ENCODE assay signal across 28 cellular contexts in the genomic region with DNA sequence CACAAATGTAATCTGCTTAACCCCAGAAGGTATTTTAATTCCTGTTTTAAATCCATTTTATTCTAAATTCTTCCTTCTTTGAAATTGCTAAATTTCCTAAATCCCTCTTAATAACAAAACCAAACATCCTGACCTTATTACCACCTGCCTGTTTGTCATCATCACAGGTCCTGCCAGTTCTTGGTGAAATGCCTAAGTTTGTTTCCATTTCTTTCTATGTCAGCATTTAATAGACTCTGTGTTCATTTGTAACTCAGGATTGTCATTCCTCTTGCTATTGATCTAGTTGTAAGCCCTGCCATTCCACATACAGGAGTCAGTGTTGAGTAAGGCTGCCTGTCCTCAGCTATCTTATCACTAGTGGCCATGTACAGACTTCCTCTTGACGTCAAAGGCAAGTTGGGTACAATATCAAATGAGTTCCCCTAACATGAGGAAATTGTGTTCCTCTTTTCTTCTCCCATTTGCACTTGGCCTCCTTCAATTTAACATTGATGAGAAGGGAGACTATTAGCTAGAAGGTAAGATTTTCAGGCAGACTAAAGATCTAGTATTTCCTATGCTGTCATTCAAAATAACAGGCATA.
DNase-seq lines count a peak whose midpoint lies in the region; ATAC-seq and TF ChIP-seq lines count a peak whose summit lies in the region.
"Had no signal": no experiment of that assay in that cellular context is flagged by ENCODE, and none has a peak within 500 bp of the region (broad histone marks: within the 10 kb centered on the region; RNA-seq: fewer than 3 reads in every experiment).

No MANE protein-coding gene starts in this region.

- no peak overlapping the region for H3K4me2 ChIP-seq in IMR-90 (ENCODE audit: low read depth, low read length)
- H3K4me2 ChIP-seq: GM23338, neural progenitor cell had no signal

- H2BK20ac ChIP-seq in IMR-90 (ENCODE audit: low read depth, low read length) = no peak overlapping the region

- H3K36me3 ChIP-seq in IMR-90 (ENCODE audit: control insufficient read depth, insufficient read depth, low read length) = no peaks in the 10 kb centered on the region
- H3K36me3 ChIP-seq in neutrophil = no peaks in the 10 kb centered on the region
- H3K36me3 ChIP-seq: esophagus squamous epithelium, gastroesophageal sphincter, MG63, neural progenitor cell, thoracic aorta had no signal

- H2BK120ac ChIP-seq in IMR-90 (ENCODE audit: low read depth, low read length) = no peak overlapping the region

- H4K5ac ChIP-seq in IMR-90 (ENCODE audit: low read depth, low read length) = no peak overlapping the region

- BruUV-seq in IMR-90 (replicated peaks; lab: Mats Ljungman, UMichigan) = no TSS peak

- H4K8ac ChIP-seq in IMR-90 (ENCODE audit: low read depth in 2 of 2, low read length in 2 of 2) = no peak overlapping the region

- H4K91ac ChIP-seq in IMR-90 (ENCODE audit: insufficient read depth, low read depth, low read length) = no peak overlapping the region

- H3K4me1 Mint-ChIP-seq in progenitor cell of endocrine pancreas (ENCODE audit: low read depth) = peaks cover 9% of the 10 kb centered on the region
- H3K4me1 Mint-ChIP-seq: activated CD8-positive, alpha-beta memory T cell treated with anti-CD3 and anti-CD28 coated beads, Interleukin-2, amount 10 ng/mL, durations not matched to agents 7 days and 5 days; CD4-positive, CD25-positive, alpha-beta regulatory T cell; GM23338; memory B cell; neural progenitor cell had no signal

- ATAC-seq in IMR-90 (ENCODE audit: low read depth) = no peak
- ATAC-seq: activated CD8-positive, alpha-beta memory T cell treated with anti-CD3 and anti-CD28 coated beads, Interleukin-2, amount 10 ng/mL, durations not matched to agents 7 days and 5 days; gastroesophageal sphincter; GM23338; left lobe of liver had no signal

- DNase-seq in IMR-90 (no peak), NOMO-1 treated with dmso at 0.1 percent for 144 hours (lab: John Stamatoyannopoulos, UW; ENCODE audit: unreplicated experiment) (peak; percentile 8), astrocyte of the spinal cord (ENCODE audit: low read depth, low spot score) (peak; percentile 18), progenitor cell of endocrine pancreas (ENCODE audit: low spot score, unreplicated experiment) (no peak), NK-92 (lab: John Stamatoyannopoulos, UW; ENCODE audit: unreplicated experiment) (no peak), cerebellar cortex (ENCODE audit: low spot score) (no peak)
- DNase-seq: activated CD4-positive, CD25-positive, alpha-beta regulatory T cell; activated CD8-positive, alpha-beta memory T cell treated with anti-CD3 and anti-CD28 coated beads, Interleukin-2, amount 10 ng/mL, durations not matched to agents 7 days and 5 days; activated naive CD4-positive, alpha-beta T cell treated with Interleukin-2 at 50 U/mL for 16 hours; activated T-cell treated with anti-CD3 and anti-CD28 coated beads, Interleukin-2, amount 50 U/mL, for 48 hours; CD4-positive, CD25-positive, alpha-beta regulatory T cell; DMS 273 treated with DMSO at 0.1 percent for 48 hours; EL; esophagus squamous epithelium; HFFc6; MG63; NCI-H82; Right ventricle myocardium superior; stimulated activated naive CD4-positive, alpha-beta T cell treated with Interleukin-2 at 50 U/mL for 16 hours; T-helper 9 cell had no signal

- H3K36me3 Mint-ChIP-seq in progenitor cell of endocrine pancreas (ENCODE audit: insufficient read depth) = no peaks in the 10 kb centered on the region
- H3K36me3 Mint-ChIP-seq: activated CD8-positive, alpha-beta memory T cell treated with anti-CD3 and anti-CD28 coated beads, Interleukin-2, amount 10 ng/mL, durations not matched to agents 7 days and 5 days; CD4-positive, CD25-positive, alpha-beta regulatory T cell; memory B cell; neural progenitor cell had no signal

- H2AK9ac ChIP-seq in IMR-90 (replicated peaks; ENCODE audit: low read depth, low read length, poor library complexity) = no peak overlapping the region

- TF ChIP-seq RAD21 in IMR-90 (IDR thresholded peaks at IDR 0.05; ENCODE audit: low read length) = no peak

- no peaks in the 10 kb centered on the region for H4K20me1 ChIP-seq in IMR-90 (ENCODE audit: insufficient read depth, low read length)

- POLR2A ChIA-PET in IMR-90 (lab: Charles Lee; ENCODE audit: unreplicated experiment) = no interaction called here

- no peak overlapping the region for H3K14ac ChIP-seq in IMR-90 (replicated peaks; ENCODE audit: low read depth, low read length)

- in situ Hi-C loops in IMR-90 (cut with MboI; ENCODE audit: low sequenced_read_pairs) = no loop called here
- in situ Hi-C loops in astrocyte of the spinal cord (cut with HindIII; ENCODE audit: low sequenced_read_pairs) = no loop called here

- H3K4me3 ChIP-seq in IMR-90 (ENCODE audit: insufficient read depth, low read depth, low read length) = no peak overlapping the region
- H3K4me3 ChIP-seq in astrocyte of the spinal cord (ENCODE audit: low read depth, low read length) = no peak overlapping the region
- H3K4me3 ChIP-seq in neutrophil (ENCODE audit: low read depth in 1 of 2, low read length in 1 of 2) = no peak overlapping the region
- H3K4me3 ChIP-seq: esophagus squamous epithelium, gastroesophageal sphincter, GM23338, MG63, neural progenitor cell, thoracic aorta had no signal

- H3K27me3 ChIP-seq in IMR-90 (ENCODE audit: control insufficient read depth, insufficient read depth, low read length) (no peaks in the 10 kb centered on the region), neutrophil (no peaks in the 10 kb centered on the region)
- H3K27me3 ChIP-seq: esophagus squamous epithelium, gastroesophageal sphincter, MG63, neural progenitor cell had no signal

- no peak overlapping the region for H2AFZ ChIP-seq in IMR-90 (replicated peaks; ENCODE audit: low read length, poor library complexity)
- H2AFZ ChIP-seq: GM23338, neural progenitor cell had no signal

- no peak overlapping the region for H3K23ac ChIP-seq in IMR-90 (ENCODE audit: low read depth, low read length)

- no peak overlapping the region for H2AK5ac ChIP-seq in IMR-90 (ENCODE audit: low read depth, low read length)

- TF ChIP-seq CTCF in IMR-90 (conservative IDR thresholded peaks at IDR 0.05; ENCODE audit: low read depth, low read length) (no peak), astrocyte of the spinal cord (IDR thresholded peaks at IDR 0.05; ENCODE audit: low read depth, low read length) (no peak), neutrophil (IDR thresholded peaks at IDR 0.05) (no peak), progenitor cell of endocrine pancreas (IDR thresholded peaks at IDR 0.05; ENCODE audit: unreplicated experiment) (no peak)

- H3K9me3 ChIP-seq in IMR-90 (ENCODE audit: control insufficient read depth, insufficient read depth, low read length) = no peaks in the 10 kb centered on the region
- no peaks in the 10 kb centered on the region for H3K9me3 ChIP-seq in neutrophil
- H3K9me3 ChIP-seq: esophagus squamous epithelium, gastroesophageal sphincter, MG63, thoracic aorta had no signal

- no peaks in the 10 kb centered on the region for H3K79me1 ChIP-seq in IMR-90 (ENCODE audit: low read depth in 1 of 2, low read length in 2 of 2)

- TF ChIP-seq POLR2A in IMR-90 (IDR thresholded peaks at IDR 0.05; ENCODE audit: low read depth, low read length) = no peak

- no peaks in the 10 kb centered on the region for H3K9me1 ChIP-seq in IMR-90 (ENCODE audit: insufficient read depth, low read length)

- H3K4me1 ChIP-seq in IMR-90 (ENCODE audit: control insufficient read depth, insufficient read depth, low read length) (no peaks in the 10 kb centered on the region), neutrophil (ENCODE audit: control insufficient read depth in 1 of 2, insufficient read depth in 1 of 2, low read depth in 1 of 2, low read length in 1 of 2) (peaks cover 0 to 6% of the 10 kb centered on the region in 2 experiments)
- H3K4me1 ChIP-seq: esophagus squamous epithelium, gastroesophageal sphincter, neural progenitor cell had no signal

- H2BK5ac ChIP-seq in IMR-90 (ENCODE audit: low read depth, low read length, poor library complexity, severe bottlenecking) = no peak overlapping the region

- no peak overlapping the region for H3K9ac ChIP-seq in IMR-90 (ENCODE audit: low read depth, low read length)
- H3K9ac ChIP-seq: neural progenitor cell had no signal

- no peak overlapping the region for H2BK15ac ChIP-seq in IMR-90 (ENCODE audit: low read depth, low read length)

- dilution Hi-C loops in IMR-90 (cut with HindIII; ENCODE audit: low sequenced_read_pairs, unreplicated experiment) = no loop called here

- no peak overlapping the region for H3K4me3 Mint-ChIP-seq in progenitor cell of endocrine pancreas (ENCODE audit: low read depth)
- H3K4me3 Mint-ChIP-seq: activated CD8-positive, alpha-beta memory T cell treated with anti-CD3 and anti-CD28 coated beads, Interleukin-2, amount 10 ng/mL, durations not matched to agents 7 days and 5 days; CD4-positive, CD25-positive, alpha-beta regulatory T cell; dendritic cell treated with granulocyte-macrophage colony-stimulating factor and Interleukin-4, amounts not matched to agents 40 ng/mL and 50 ng/mL, for 4 days; GM23338; HFFc6; memory B cell; neural progenitor cell had no signal

- H3K56ac ChIP-seq in IMR-90 (ENCODE audit: extremely low read depth, insufficient read depth, low read length) = no peak overlapping the region

- no peak overlapping the region for H3K27ac Mint-ChIP-seq in progenitor cell of endocrine pancreas
- H3K27ac Mint-ChIP-seq: activated CD8-positive, alpha-beta memory T cell treated with anti-CD3 and anti-CD28 coated beads, Interleukin-2, amount 10 ng/mL, durations not matched to agents 7 days and 5 days; CD4-positive, CD25-positive, alpha-beta regulatory T cell; dendritic cell treated with granulocyte-macrophage colony-stimulating factor and Interleukin-4, amounts not matched to agents 40 ng/mL and 50 ng/mL, for 4 days; GM23338; HFFc6; memory B cell; neural progenitor cell had no signal

- H3K18ac ChIP-seq in IMR-90 (ENCODE audit: low read depth, low read length) = no peak overlapping the region

- H3K9me3 Mint-ChIP-seq in progenitor cell of endocrine pancreas (ENCODE audit: low read depth) = peaks cover 21% of the 10 kb centered on the region
- H3K9me3 Mint-ChIP-seq: dendritic cell treated with granulocyte-macrophage colony-stimulating factor and Interleukin-4, amounts not matched to agents 40 ng/mL and 50 ng/mL, for 4 days; GM23338; memory B cell; neural progenitor cell had no signal

- CTCF ChIA-PET in IMR-90 (lab: Yijun Ruan, JAX) = no interaction called here

- H3K27ac ChIP-seq in IMR-90 (ENCODE audit: insufficient read depth, low read length) = no peak overlapping the region
- peak overlapping the region; percentile 38 for H3K27ac ChIP-seq in neutrophil
- H3K27ac ChIP-seq: esophagus squamous epithelium, gastroesophageal sphincter, neural progenitor cell, thoracic aorta had no signal

- H3K27me3 Mint-ChIP-seq in progenitor cell of endocrine pancreas = no peaks in the 10 kb centered on the region
- H3K27me3 Mint-ChIP-seq: activated CD8-positive, alpha-beta memory T cell treated with anti-CD3 and anti-CD28 coated beads, Interleukin-2, amount 10 ng/mL, durations not matched to agents 7 days and 5 days; CD4-positive, CD25-positive, alpha-beta regulatory T cell; dendritic cell treated with granulocyte-macrophage colony-stimulating factor and Interleukin-4, amounts not matched to agents 40 ng/mL and 50 ng/mL, for 4 days; memory B cell had no signal

- H3K4ac ChIP-seq in IMR-90 (ENCODE audit: low read depth, low read length) = no peak overlapping the region

- WGBS in IMR-90 (ENCODE audit: extremely low coverage in 2 of 2, insufficient read length in 1 of 2), 2 experiments = no CpG with 5 or more reads among the region's 1 CpG

- intact Hi-C loops in IMR-90 (cut with micrococcal nuclease) = no loop called here

Comparison
In these comparisons a context has a peak if more than half of its experiments do, and no peak if none do; other contexts are left out.
1. DNase-seq: peak in NOMO-1 treated with dmso at 0.1 percent for 144 hours (single experiment) and astrocyte of the spinal cord (single experiment); none in IMR-90 (single experiment), progenitor cell of endocrine pancreas (single experiment), NK-92 (single experiment) and cerebellar cortex (single experiment).